In the genomic region with DNA sequence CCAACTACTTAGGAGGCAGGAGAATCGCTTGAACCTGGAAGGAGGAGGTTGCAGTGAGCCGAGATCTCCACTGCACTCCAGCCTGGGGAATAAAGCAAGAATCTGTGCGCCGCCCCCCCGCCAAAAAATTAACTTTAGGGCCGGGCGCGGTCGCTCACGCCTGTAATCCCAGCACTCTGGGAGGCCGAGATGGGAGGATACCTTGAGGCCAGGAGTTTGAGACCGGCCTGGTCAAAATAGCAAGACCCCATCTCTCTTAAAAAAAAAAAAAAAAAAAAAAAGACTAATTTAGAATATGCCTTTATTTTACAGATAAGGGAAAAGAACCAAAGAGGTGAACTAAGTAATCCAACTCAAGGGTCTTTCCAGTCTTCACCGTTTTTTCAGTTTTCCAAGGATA, we compare ENCODE assay signal across 8 cellular contexts. TPM values are rescaled to one million over a fixed set of nuclear protein-coding genes. Genes with fewer than 3 reads are reported as not detected.
A peak's percentile ranks its signal among the peaks of the same experiment; 100 is the strongest.
DNase-seq lines count a peak whose midpoint lies in the region; ATAC-seq and TF ChIP-seq lines count a peak whose summit lies in the region.

No MANE protein-coding gene starts in this region.

- POLR2A ChIA-PET in SK-N-SH (lab: Yijun Ruan, JAX), result no interaction called here

- no peaks in the 10 kb centered on the region for H3K27me3 Mint-ChIP-seq in activated T-helper 17 cell treated with anti-CD3 and anti-CD28 coated beads, Interleukin-2, amount 50 U/mL, for 72 hours

- peaks cover 64% of the 10 kb centered on the region for H3K36me3 Mint-ChIP-seq in activated T-helper 17 cell treated with anti-CD3 and anti-CD28 coated beads, Interleukin-2, amount 50 U/mL, for 72 hours (ENCODE audit: low read depth)

- H3K27ac Mint-ChIP-seq in activated T-helper 17 cell treated with anti-CD3 and anti-CD28 coated beads, Interleukin-2, amount 50 U/mL, for 72 hours, result peak overlapping the region; percentile 95

- no peaks in the 10 kb centered on the region for H3F3A ChIP-seq in SK-N-SH (replicated peaks; ENCODE audit: insufficient read depth)

- WGBS in SK-N-SH (ENCODE audit: low lambda C conversion rate), result 50% methylated on average over 13 of the region's 13 CpGs
- WGBS in stomach, 5 donors, result 62 to 87% (median 79%) methylated on average over 12 to 13 of the region's 13 CpGs

- CTCF ChIA-PET in SK-N-SH (lab: Yijun Ruan, JAX), result interaction anchor here (2.4 kb wide), 1 partner anchor 115 kb away, joined by 6 read pairs; no protein-coding TSS in a partner anchor

- H3K79me2 ChIP-seq in SK-N-SH (ENCODE audit: insufficient read depth), result peaks cover 62% of the 10 kb centered on the region

- no peaks in the 10 kb centered on the region for H3K9me3 ChIP-seq in SK-N-SH
- H3K9me3 ChIP-seq in iPS-20b (ENCODE audit: insufficient read depth, low read depth, low read length), result no peaks in the 10 kb centered on the region
- H3K9me3 ChIP-seq in stomach, result no peaks in the 10 kb centered on the region

- no peak overlapping the region for H2AFZ ChIP-seq in SK-N-SH (ENCODE audit: low read depth)

- H3K27ac ChIP-seq in SK-N-SH (ENCODE audit: low read depth in 2 of 2, low read length in 1 of 2) (peak overlapping the region in 1 of 2 experiments; percentile 82; a peak in 1 of 4 replicates), iPS-20b (ENCODE audit: low read length) (no peak overlapping the region), stomach (peak overlapping the region in 1 of 5 donors; percentile 94)

- H3K9me2 ChIP-seq in SK-N-SH, result no peaks in the 10 kb centered on the region

- DNase-seq in SK-N-SH, result no peak
- no peak for DNase-seq in stomach
- DNase-seq in NCI-H82 (lab: John Stamatoyannopoulos, UW), result no peak
- DNase-seq in stimulated activated CD4-positive, alpha-beta T cell treated with anti-CD3 and anti-CD28 coated beads, Interleukin-4, amount 100 ng/mL, for 1 hour, result no peak
- DNase-seq in foreskin melanocyte, result no peak

- intact Hi-C loops in stomach (cut with DNase I; ENCODE audit: low total_unique reads), result no loop called here

- no peak for TF ChIP-seq POLR2A in stomach (IDR thresholded peaks at IDR 0.05)

- H3K36me3 ChIP-seq in SK-N-SH (replicated peaks in 1 of 2; ENCODE audit: control insufficient read depth in 1 of 2, insufficient read depth in 2 of 2, low read length in 1 of 2) (peaks cover 33 to 40% of the 10 kb centered on the region in 2 experiments), iPS-20b (ENCODE audit: insufficient read depth, low read depth, low read length) (peaks cover 50% of the 10 kb centered on the region), stomach (peaks cover 5 to 46% (median 44%) of the 10 kb centered on the region in 4 donors)

- peak overlapping the region; percentile 89 to 100 for H3K4me3 ChIP-seq in SK-N-SH (ENCODE audit: low read depth in 2 of 2, low read length in 1 of 2)
- H3K4me3 ChIP-seq in iPS-20b (ENCODE audit: low read length), result peak overlapping the region; percentile 99
- peak overlapping the region; percentile 71 to 99 (median 93) for H3K4me3 ChIP-seq in stomach

- H4K20me1 ChIP-seq in SK-N-SH (ENCODE audit: insufficient read depth), result peaks cover 25% of the 10 kb centered on the region

- H3K27me3 ChIP-seq in SK-N-SH (ENCODE audit: insufficient read depth) (no peaks in the 10 kb centered on the region), iPS-20b (ENCODE audit: insufficient read depth, low read length) (no peaks in the 10 kb centered on the region), stomach (no peaks in the 10 kb centered on the region)

- H3K4me3 Mint-ChIP-seq in activated T-helper 17 cell treated with anti-CD3 and anti-CD28 coated beads, Interleukin-2, amount 50 U/mL, for 72 hours, result peak overlapping the region; percentile 95

- H3K4me1 Mint-ChIP-seq in activated T-helper 17 cell treated with anti-CD3 and anti-CD28 coated beads, Interleukin-2, amount 50 U/mL, for 72 hours, result peaks cover 25% of the 10 kb centered on the region

- H3K4me2 ChIP-seq in SK-N-SH, result peak overlapping the region; percentile 87

- TF ChIP-seq EP300 in SK-N-SH (IDR thresholded peaks at IDR 0.05; ENCODE audit: borderline replicate concordance in 1 of 2, low read depth in 1 of 2, low read length in 1 of 2) (no peak), stomach (IDR thresholded peaks at IDR 0.05) (no peak)

- no peak for ATAC-seq in SK-N-SH treated with all-trans-retinoic acid at 6 μM for 48 hours
- no peak for ATAC-seq in activated T-helper 17 cell treated with anti-CD3 and anti-CD28 coated beads, Interleukin-2, amount 50 U/mL, for 72 hours (replicated peaks)

- H3K9ac ChIP-seq in SK-N-SH (peak overlapping the region; percentile 99; the same call in 1 of the 2 replicates), iPS-20b (ENCODE audit: low read depth, low read length) (peak overlapping the region; percentile 97; the same call in 1 of the 2 replicates)

- TF ChIP-seq RAD21 in SK-N-SH (IDR thresholded peaks at IDR 0.05; ENCODE audit: low read length), result no peak

- peaks cover 14 to 17% of the 10 kb centered on the region in 2 experiments; a peak in 3 of 4 replicates for H3K4me1 ChIP-seq in SK-N-SH (ENCODE audit: control insufficient read depth in 1 of 2, insufficient read depth in 2 of 2, low read depth in 1 of 2, low read length in 1 of 2)
- H3K4me1 ChIP-seq in iPS-20b (ENCODE audit: insufficient read depth, low read length), result peaks cover 11% of the 10 kb centered on the region; the same call in 1 of the 2 replicates
- peaks cover 34 to 62% (median 50%) of the 10 kb centered on the region in 4 donors for H3K4me1 ChIP-seq in stomach

- no peaks in the 10 kb centered on the region for H3K9me3 Mint-ChIP-seq in activated T-helper 17 cell treated with anti-CD3 and anti-CD28 coated beads, Interleukin-2, amount 50 U/mL, for 72 hours

- no peak for TF ChIP-seq CTCF in SK-N-SH (IDR thresholded peaks at IDR 0.05)
- no peak for TF ChIP-seq CTCF in stomach (IDR thresholded peaks at IDR 0.05)

TF ChIP-seq in SK-N-SH, 30 proteins besides CTCF, POLR2A, EP300 and RAD21:
- TF ChIP-seq GABPA (IDR thresholded peaks at IDR 0.05; ENCODE audit: low read depth) (no peak), NFIC (IDR thresholded peaks at IDR 0.05; ENCODE audit: borderline replicate concordance) (no peak), POLR2AphosphoS5 (IDR thresholded peaks at IDR 0.05; ENCODE audit: low read depth, low read length) (no peak)

TF ChIP-seq in SK-N-SH treated with all-trans-retinoic acid at 6 μM for 48 hours, 23 proteins besides CTCF, POLR2A, EP300 and RAD21 (continues in another document):
- TF ChIP-seq ZFP3 (CRISPR knock-in tag; IDR thresholded peaks at IDR 0.05), result no peak
- TF ChIP-seq RARB (CRISPR knock-in tag; IDR thresholded peaks at IDR 0.05), result no peak
- TF ChIP-seq TCF4 (CRISPR knock-in tag; IDR thresholded peaks at IDR 0.05; ENCODE audit: borderline replicate concordance), result no peak
- TF ChIP-seq ESRRG (CRISPR knock-in tag; IDR thresholded peaks at IDR 0.05), result no peak
- TF ChIP-seq, protein P1, sequence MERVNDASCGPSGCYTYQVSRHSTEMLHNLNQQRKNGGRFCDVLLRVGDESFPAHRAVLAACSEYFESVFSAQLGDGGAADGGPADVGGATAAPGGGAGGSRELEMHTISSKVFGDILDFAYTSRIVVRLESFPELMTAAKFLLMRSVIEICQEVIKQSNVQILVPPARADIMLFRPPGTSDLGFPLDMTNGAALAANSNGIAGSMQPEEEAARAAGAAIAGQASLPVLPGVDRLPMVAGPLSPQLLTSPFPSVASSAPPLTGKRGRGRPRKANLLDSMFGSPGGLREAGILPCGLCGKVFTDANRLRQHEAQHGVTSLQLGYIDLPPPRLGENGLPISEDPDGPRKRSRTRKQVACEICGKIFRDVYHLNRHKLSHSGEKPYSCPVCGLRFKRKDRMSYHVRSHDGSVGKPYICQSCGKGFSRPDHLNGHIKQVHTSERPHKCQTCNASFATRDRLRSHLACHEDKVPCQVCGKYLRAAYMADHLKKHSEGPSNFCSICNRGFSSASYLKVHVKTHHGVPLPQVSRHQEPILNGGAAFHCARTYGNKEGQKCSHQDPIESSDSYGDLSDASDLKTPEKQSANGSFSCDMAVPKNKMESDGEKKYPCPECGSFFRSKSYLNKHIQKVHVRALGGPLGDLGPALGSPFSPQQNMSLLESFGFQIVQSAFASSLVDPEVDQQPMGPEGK (CRISPR knock-in tag; IDR thresholded peaks at IDR 0.05; ENCODE audit: borderline replicate concordance), result no peak
- TF ChIP-seq, protein P2, sequence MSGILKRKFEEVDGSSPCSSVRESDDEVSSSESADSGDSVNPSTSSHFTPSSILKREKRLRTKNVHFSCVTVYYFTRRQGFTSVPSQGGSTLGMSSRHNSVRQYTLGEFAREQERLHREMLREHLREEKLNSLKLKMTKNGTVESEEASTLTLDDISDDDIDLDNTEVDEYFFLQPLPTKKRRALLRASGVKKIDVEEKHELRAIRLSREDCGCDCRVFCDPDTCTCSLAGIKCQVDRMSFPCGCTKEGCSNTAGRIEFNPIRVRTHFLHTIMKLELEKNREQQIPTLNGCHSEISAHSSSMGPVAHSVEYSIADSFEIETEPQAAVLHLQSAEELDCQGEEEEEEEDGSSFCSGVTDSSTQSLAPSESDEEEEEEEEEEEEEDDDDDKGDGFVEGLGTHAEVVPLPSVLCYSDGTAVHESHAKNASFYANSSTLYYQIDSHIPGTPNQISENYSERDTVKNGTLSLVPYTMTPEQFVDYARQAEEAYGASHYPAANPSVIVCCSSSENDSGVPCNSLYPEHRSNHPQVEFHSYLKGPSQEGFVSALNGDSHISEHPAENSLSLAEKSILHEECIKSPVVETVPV (CRISPR knock-in tag; IDR thresholded peaks at IDR 0.05), result no peak

RNA-seq across cellular contexts. Expression of a gene that starts 1.2 kb away (rescaled TPM):
- 32.8 and 35.3 TPM in 2 replicates for polyA plus RNA-seq in SK-N-SH (2012; rRNA removed)
- 26.7 and 28.4 TPM in 2 replicates for polyA plus RNA-seq in SK-N-SH (2012; cell fraction: cytosol; rRNA removed)
- polyA plus RNA-seq in SK-N-SH (2012; cell fraction: nucleus; rRNA removed), result 63.3 and 91.0 TPM in 2 replicates
- total RNA-seq in activated T-helper 17 cell treated with anti-CD3 and anti-CD28 coated beads, Interleukin-2, amount 50 U/mL, for 72 hours, result 10 to 100 TPM; 46.7 to 54.3 TPM
- total RNA-seq in stomach, result 10 to 100 TPM; 23.2 to 66.0 (median 54.5) TPM
- 10 to 100 TPM; 16.2 to 25.4 (median 23.6) TPM for polyA plus RNA-seq in stomach

RNA-seq across cellular contexts. Expression of a gene that starts 35.6 kb away (rescaled TPM):
- polyA plus RNA-seq in SK-N-SH (2012; rRNA removed) (7.2 and 10.9 TPM in 2 replicates), stomach (1 to 10 TPM; 2.7 to 4.4 (median 3.7) TPM)
- 7.0 and 7.7 TPM in 2 replicates for polyA plus RNA-seq in SK-N-SH (2012; cell fraction: cytosol; rRNA removed)
- polyA plus RNA-seq in SK-N-SH (2012; cell fraction: nucleus; rRNA removed), result 8.9 and 23.2 TPM in 2 replicates
- 10 to 100 TPM; 64.6 to 64.7 TPM for total RNA-seq in activated T-helper 17 cell treated with anti-CD3 and anti-CD28 coated beads, Interleukin-2, amount 50 U/mL, for 72 hours
- total RNA-seq in stomach, result 10 to 100 TPM in 4 of 5 donors, 1 to 10 TPM in 1; 3.2 to 54.0 (median 44.6) TPM
